ENCODE assay signal across 8 cellular contexts in genomic region chr2:202797944-202798343, GRCh38.
"Had no signal": no experiment of that assay in that cellular context is flagged by ENCODE, and none has a peak within 500 bp of the region (broad histone marks: within the 10 kb centered on the region; RNA-seq: fewer than 3 reads in every experiment).

No MANE protein-coding gene starts in this region.

- H3K4me1 Mint-ChIP-seq: IgD-negative memory B cell had no signal

- H3K9me3 Mint-ChIP-seq: HFFc6 had no signal

- H3K27me3 Mint-ChIP-seq: IgD-negative memory B cell had no signal

- ATAC-seq: HepG2 had no signal

- H3K4me3 Mint-ChIP-seq: H9, HFFc6, IgD-negative memory B cell had no signal

- H3K27ac Mint-ChIP-seq: H9, HFFc6, IgD-negative memory B cell had no signal

- H3K27ac ChIP-seq: GM23248, HL-60 had no signal

- DNase-seq: GM23248, GOT3, H9, HCEC 1CT, HFFc6 had no signal

- H3K4me3 ChIP-seq: GM23248 had no signal
